Comparison of ENCODE assay signal across 8 cellular contexts in genomic region chr12:106759526-106760183, GRCh38. TPM values are rescaled to one million over a fixed set of nuclear protein-coding genes. Genes with fewer than 3 reads are reported as not detected.
DNase-seq lines count a peak whose midpoint lies in the region; ATAC-seq, FAIRE-seq and TF ChIP-seq lines count a peak whose summit lies in the region.

No MANE protein-coding gene starts in this region.

- POLR2A ChIA-PET in GM12878 (lab: Charles Lee) = interaction anchor here (0.7 to 1.1 kb wide), 2 partner anchors 12 to 14 kb away, joined by 3 to 4 read pairs; no protein-coding TSS in a partner anchor

- H3K27me3 ChIP-seq in GM12878 (replicated peaks in 1 of 2; ENCODE audit: control insufficient read depth in 2 of 2, insufficient read depth in 2 of 2, low read length in 1 of 2) (no peaks in the 10 kb centered on the region), parathyroid adenoma (ENCODE audit: control insufficient read depth, insufficient read depth, low read length) (no peaks in the 10 kb centered on the region)

- H3K9me3 ChIP-seq in GM12878 (replicated peaks; ENCODE audit: control insufficient read depth, insufficient read depth, low read length) = no peaks in the 10 kb centered on the region
- no peaks in the 10 kb centered on the region for H3K9me3 ChIP-seq in parathyroid adenoma (ENCODE audit: control insufficient read depth, low read length)

- RAD21 ChIA-PET in GM12878 (lab: Charles Lee; ENCODE audit: unreplicated experiment) = interaction anchor here (0.9 to 1.4 kb wide), 4 partner anchors 12 to 82 kb away, joined by 3 to 4 read pairs (median 3); no protein-coding TSS in a partner anchor

- no peak for TF ChIP-seq RAD21 in GM12878 (IDR thresholded peaks at IDR 0.05; ENCODE audit: insufficient read depth, low read depth, low read length)

- TF ChIP-seq POLR2A in GM12878 (IDR thresholded peaks at IDR 0.05; ENCODE audit: low read depth, low read length) = no peak

- no peak for TF ChIP-seq EP300 in GM12878 (IDR thresholded peaks at IDR 0.05; ENCODE audit: borderline replicate concordance in 1 of 2, control insufficient read depth in 1 of 2, low read depth in 2 of 2, low read length in 2 of 2)

- no peak for TF ChIP-seq CTCF in GM12878 (IDR thresholded peaks at IDR 0.05 in 2 of 3, conservative IDR thresholded peaks at IDR 0.05 in 1 of 3; ENCODE audit: control insufficient read depth in 2 of 3, extremely low read depth in 1 of 3, insufficient read depth in 1 of 3, low read depth in 3 of 3, low read length in 3 of 3)
- no peak for TF ChIP-seq CTCF in parathyroid adenoma (IDR thresholded peaks at IDR 0.05)

- H2AFZ ChIP-seq in GM12878 (ENCODE audit: control insufficient read depth, low read depth, low read length) (peak overlapping the region; percentile 96), parathyroid adenoma (peak overlapping the region; percentile 87)

- H3K9ac ChIP-seq in GM12878 (ENCODE audit: control insufficient read depth, insufficient read depth, low read length) = peak overlapping the region; percentile 80
- H3K9ac ChIP-seq in parathyroid adenoma = no peak overlapping the region

- H4K20me1 ChIP-seq in GM12878 (ENCODE audit: control insufficient read depth, insufficient read depth) = no peaks in the 10 kb centered on the region

- H3K4me1 ChIP-seq in GM12878 (ENCODE audit: control insufficient read depth, insufficient read depth, low read length) (peaks cover 37% of the 10 kb centered on the region), parathyroid adenoma (peaks cover 37% of the 10 kb centered on the region)

- FAIRE-seq in GM12878 (lab: Jason Lieb, UNC) = no peak
- no peak for FAIRE-seq in RCC 7860 (lab: Jason Lieb, UNC)

- H3K4me3 ChIP-seq in GM12878 = peak overlapping the region; percentile 57
- H3K4me3 ChIP-seq in parathyroid adenoma (ENCODE audit: low read depth, low read length) = no peak overlapping the region

- intact Hi-C loops in GM12878 (cut with micrococcal nuclease; ENCODE audit: unreplicated experiment) = no loop called here

- H3K27ac ChIP-seq in GM12878 (ENCODE audit: control insufficient read depth, insufficient read depth) (peak overlapping the region; percentile 97), parathyroid adenoma (peak overlapping the region; percentile 68)

- in situ Hi-C loops in GM12878 (cut with MboI) = no loop called here

- SMC1A ChIA-PET in GM12878 (lab: Charles Lee; ENCODE audit: uncharacterized antibody, unreplicated experiment) = interaction anchor here (1.0 to 1.6 kb wide), 5 partner anchors 11 to 44 kb away, joined by 3 to 10 read pairs (median 4); no protein-coding TSS in a partner anchor

- H3K4me2 ChIP-seq in GM12878 (ENCODE audit: control insufficient read depth, insufficient read depth) (peak overlapping the region; percentile 99), parathyroid adenoma (ENCODE audit: low read length) (no peak overlapping the region)

- 83% methylated on average over 7 of the region's 7 CpGs for WGBS in GM12878 (ENCODE audit: insufficient coverage, insufficient replicate concordance, low lambda C conversion rate, missing lambda C conversion rate)

- CTCF ChIA-PET in GM12878 (lab: Yijun Ruan, JAX) = interaction anchor here (0.6 to 1.5 kb wide), 4 partner anchors 13 to 159 kb away, joined by 3 to 6 read pairs (median 4); no protein-coding TSS in a partner anchor

- no peak for DNase-seq in GM12878 (ENCODE audit: low read depth, low spot score)
- no peak for DNase-seq in activated CD8-positive, alpha-beta memory T cell treated with anti-CD3 and anti-CD28 coated beads for 24 hours
- no peak for DNase-seq in NCI-H1417 treated with DMSO at 0.1 percent for 48 hours (lab: John Stamatoyannopoulos, UW)
- no peak for DNase-seq in RCC 7860 (ENCODE audit: low spot score)

- H3K36me3 ChIP-seq in GM12878 (ENCODE audit: control insufficient read depth in 2 of 2, insufficient read depth in 2 of 2, low read length in 1 of 2) (no peaks in the 10 kb centered on the region), parathyroid adenoma (ENCODE audit: control insufficient read depth, insufficient read depth, low read length) (no peaks in the 10 kb centered on the region)

- ATAC-seq in GM19023 (IDR thresholded peaks at IDR 0.05; ENCODE audit: unreplicated experiment) (peak; percentile 30), HG02943 (IDR thresholded peaks at IDR 0.05; ENCODE audit: low read depth, unreplicated experiment) (peak; percentile 28), GM12878 (peak; percentile 48; the same call in 2 of the 3 replicates), GM18511 (IDR thresholded peaks at IDR 0.05; ENCODE audit: unreplicated experiment) (no peak)

- H3K79me2 ChIP-seq in GM12878 (ENCODE audit: control insufficient read depth, insufficient read depth, low read length) (no peaks in the 10 kb centered on the region), parathyroid adenoma (no peaks in the 10 kb centered on the region)

- BruUV-seq in GM12878 (replicated peaks; lab: Mats Ljungman, UMichigan) = TSS peak; percentile 88

TF ChIP-seq in GM12878, 131 proteins besides CTCF, POLR2A, EP300 and RAD21:
- TF ChIP-seq NBN (IDR thresholded peaks at IDR 0.05) = no peak
- 0 out of 2 replicates have a peak, but pooled peaks have one; percentile 13 for TF ChIP-seq IKZF1 (conservative IDR thresholded peaks at IDR 0.05)
- no peak for TF ChIP-seq LARP7 (IDR thresholded peaks at IDR 0.05)
- TF ChIP-seq EZH2 (IDR thresholded peaks at IDR 0.05; ENCODE audit: borderline replicate concordance, control insufficient read depth, low read depth, low read length) = no peak

RNA-seq across cellular contexts. Expression of gene RIC8B, which starts 14.8 kb away (rescaled TPM):
- total RNA-seq in GM12878 (2013; cell fraction: nucleolus; rRNA removed) = 35.1 and 36.6 TPM in 2 replicates
- total RNA-seq in GM12878 (2014; rRNA removed) (6.1 and 8.0 TPM in 2 replicates), GM12878 (2014; rRNA removed; fragmentation: Illumina TruSeq; extraction: Trizol) (7.3 and 9.0 TPM in 2 replicates), GM12878 (2021) (9.6 and 10.4 TPM in 2 replicates)
- 2.9 TPM for polyA plus RNA-seq in GM12878 (2011; ENCODE audit: low read depth)
- polyA plus RNA-seq in GM12878 (2011; rRNA removed) (10.8 and 13.7 TPM in 2 replicates), GM12878 (2014; fragmentation: Illumina TruSeq; extraction: Trizol) (7.0 and 8.6 TPM in 2 replicates), GM12878 (2014; fragmentation: Nextera tagmentation; extraction: Ambion mirVana) (1 to 10 TPM; 2.3 to 2.4 TPM), GM12878 (2014; rRNA removed) (3.9 and 6.2 TPM in 2 replicates), GM12878 (2016; fragmentation: Nextera tagmentation; extraction: Ambion mirVana) (1 to 10 TPM; 5.9 to 6.3 TPM)
- polyA plus RNA-seq in GM12878 (2011; cell fraction: cytosol; rRNA removed) = 4.7 and 5.1 TPM in 2 replicates
- 15.8 and 20.5 TPM in 2 replicates for polyA plus RNA-seq in GM12878 (2011; cell fraction: nucleus; rRNA removed)
- 3.2 and 4.3 TPM in 2 replicates for polyA plus RNA-seq in GM12878 (2012)
- 30.5 and 36.3 TPM in 2 replicates for polyA minus RNA-seq in GM12878 (2011; rRNA and poly(A)+ RNA removed)
- polyA minus RNA-seq in GM12878 (2011; cell fraction: cytosol; rRNA and poly(A)+ RNA removed) = 3.6 and 5.9 TPM in 2 replicates
- 20.3 and 28.6 TPM in 2 replicates for polyA minus RNA-seq in GM12878 (2011; cell fraction: nucleus; rRNA and poly(A)+ RNA removed)
